ENCODE assay signal across 24 cellular contexts in genomic region chr7:154579711-154580110, GRCh38.
"Had no signal": no experiment of that assay in that cellular context is flagged by ENCODE, and none has a peak within 500 bp of the region (broad histone marks: within the 10 kb centered on the region; RNA-seq: fewer than 3 reads in every experiment).

No MANE protein-coding gene starts in this region.

- H3K9me3 ChIP-seq: colonic mucosa, gastrocnemius medialis, gastroesophageal sphincter, heart left ventricle, heart right ventricle had no signal

- H3K27ac Mint-ChIP-seq: dendritic cell treated with granulocyte-macrophage colony-stimulating factor and Interleukin-4, amounts not matched to agents 40 ng/mL and 50 ng/mL, for 4 days; effector memory CD8-positive, alpha-beta T cell; endodermal cell had no signal

- H3K27me3 Mint-ChIP-seq: dendritic cell treated with granulocyte-macrophage colony-stimulating factor and Interleukin-4, amounts not matched to agents 40 ng/mL and 50 ng/mL, for 4 days; effector memory CD8-positive, alpha-beta T cell had no signal

- ATAC-seq: effector memory CD8-positive, alpha-beta T cell; esophagus mucosa; foreskin keratinocyte; gastrocnemius medialis; gastroesophageal sphincter; heart left ventricle; heart right ventricle had no signal

- H3K36me3 ChIP-seq: colonic mucosa, esophagus squamous epithelium, gastrocnemius medialis, gastroesophageal sphincter, heart left ventricle, heart right ventricle had no signal

- H3K9me3 Mint-ChIP-seq: endodermal cell had no signal

- H3K4me1 ChIP-seq: colonic mucosa, esophagus squamous epithelium, foreskin keratinocyte, gastrocnemius medialis, heart left ventricle, heart right ventricle had no signal

- H3K4me3 ChIP-seq: colonic mucosa, coronary artery, dorsolateral prefrontal cortex, esophagus squamous epithelium, gastrocnemius medialis, gastroesophageal sphincter, heart left ventricle, heart right ventricle had no signal

- H3K4me3 Mint-ChIP-seq: dendritic cell treated with granulocyte-macrophage colony-stimulating factor and Interleukin-4, amounts not matched to agents 40 ng/mL and 50 ng/mL, for 4 days; effector memory CD8-positive, alpha-beta T cell; endodermal cell had no signal

- H3K27me3 ChIP-seq: colonic mucosa, dorsolateral prefrontal cortex, esophagus squamous epithelium, foreskin keratinocyte, gastrocnemius medialis, gastroesophageal sphincter, heart left ventricle, heart right ventricle had no signal

- DNase-seq: colonic mucosa; cortex of kidney; dermis blood vessel endothelial cell; dorsolateral prefrontal cortex; effector CD4-positive, alpha-beta T cell; effector CD8-positive, alpha-beta T cell; effector memory CD4-positive, alpha-beta T cell; effector memory CD8-positive, alpha-beta T cell; endodermal cell; erythroblast; esophagus squamous epithelium; foreskin fibroblast; foreskin keratinocyte; foreskin melanocyte; gastrocnemius medialis; glutamatergic neuron; head of caudate nucleus; heart left ventricle; heart right ventricle had no signal

- H3K27ac ChIP-seq: colonic mucosa, coronary artery, dorsolateral prefrontal cortex, epithelial cell of prostate, esophagus squamous epithelium, foreskin keratinocyte, gastrocnemius medialis, gastroesophageal sphincter, heart left ventricle, heart right ventricle had no signal
